1 cellular context compared by ENCODE assay signal in the genomic region with DNA sequence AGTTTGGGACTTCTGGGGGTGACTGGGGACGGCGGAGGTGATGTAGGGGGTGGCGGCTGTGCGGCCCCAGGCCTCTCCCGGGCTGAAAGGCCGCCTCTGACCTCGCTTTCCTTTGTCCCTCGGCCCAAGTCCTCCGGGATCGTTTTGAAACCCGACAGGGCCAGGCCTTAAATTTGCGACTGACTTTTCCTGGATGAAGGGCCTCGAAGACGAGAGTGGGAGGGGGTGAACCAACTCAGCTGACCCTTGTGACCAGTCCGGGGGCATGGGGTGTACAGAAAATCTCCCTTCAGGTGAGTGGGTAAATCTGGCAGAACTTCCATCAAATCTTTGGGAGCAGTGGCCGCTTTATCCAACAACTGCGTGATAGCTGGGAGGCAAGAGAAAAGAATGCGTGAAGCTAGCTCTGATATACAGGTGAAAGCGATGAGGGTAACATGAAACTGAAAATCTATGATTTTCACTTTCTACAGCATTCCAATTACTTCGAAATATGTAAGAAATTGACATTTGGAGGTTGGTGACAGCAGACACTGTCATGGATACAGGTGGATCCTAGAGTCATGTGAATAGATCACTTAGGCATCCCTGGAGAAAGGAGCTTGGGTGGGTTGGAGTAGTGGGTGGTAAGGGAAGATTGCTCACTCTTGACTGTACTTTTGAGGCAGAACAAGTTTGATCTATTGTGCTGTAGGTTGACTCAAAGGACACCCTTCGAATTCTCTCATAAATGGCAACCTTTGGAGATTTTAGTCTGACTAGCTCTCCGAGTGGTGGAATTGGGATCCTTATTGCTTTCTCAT.
TF ChIP-seq lines count a peak whose summit lies in the region.

No MANE protein-coding gene starts in this region.

TF ChIP-seq in WTC11, 78 proteins besides CTCF, POLR2A, EP300 and RAD21 (continued from another document):
- TF ChIP-seq PRRX2 (CRISPR knock-in tag; IDR thresholded peaks at IDR 0.05) (no peak), ZNF317 (CRISPR knock-in tag; IDR thresholded peaks at IDR 0.05; ENCODE audit: borderline replicate concordance, low read depth) (no peak), GRHL2 (CRISPR knock-in tag; IDR thresholded peaks at IDR 0.05; ENCODE audit: insufficient replicate concordance, severe bottlenecking) (no peak)
- TF ChIP-seq, protein P1, sequence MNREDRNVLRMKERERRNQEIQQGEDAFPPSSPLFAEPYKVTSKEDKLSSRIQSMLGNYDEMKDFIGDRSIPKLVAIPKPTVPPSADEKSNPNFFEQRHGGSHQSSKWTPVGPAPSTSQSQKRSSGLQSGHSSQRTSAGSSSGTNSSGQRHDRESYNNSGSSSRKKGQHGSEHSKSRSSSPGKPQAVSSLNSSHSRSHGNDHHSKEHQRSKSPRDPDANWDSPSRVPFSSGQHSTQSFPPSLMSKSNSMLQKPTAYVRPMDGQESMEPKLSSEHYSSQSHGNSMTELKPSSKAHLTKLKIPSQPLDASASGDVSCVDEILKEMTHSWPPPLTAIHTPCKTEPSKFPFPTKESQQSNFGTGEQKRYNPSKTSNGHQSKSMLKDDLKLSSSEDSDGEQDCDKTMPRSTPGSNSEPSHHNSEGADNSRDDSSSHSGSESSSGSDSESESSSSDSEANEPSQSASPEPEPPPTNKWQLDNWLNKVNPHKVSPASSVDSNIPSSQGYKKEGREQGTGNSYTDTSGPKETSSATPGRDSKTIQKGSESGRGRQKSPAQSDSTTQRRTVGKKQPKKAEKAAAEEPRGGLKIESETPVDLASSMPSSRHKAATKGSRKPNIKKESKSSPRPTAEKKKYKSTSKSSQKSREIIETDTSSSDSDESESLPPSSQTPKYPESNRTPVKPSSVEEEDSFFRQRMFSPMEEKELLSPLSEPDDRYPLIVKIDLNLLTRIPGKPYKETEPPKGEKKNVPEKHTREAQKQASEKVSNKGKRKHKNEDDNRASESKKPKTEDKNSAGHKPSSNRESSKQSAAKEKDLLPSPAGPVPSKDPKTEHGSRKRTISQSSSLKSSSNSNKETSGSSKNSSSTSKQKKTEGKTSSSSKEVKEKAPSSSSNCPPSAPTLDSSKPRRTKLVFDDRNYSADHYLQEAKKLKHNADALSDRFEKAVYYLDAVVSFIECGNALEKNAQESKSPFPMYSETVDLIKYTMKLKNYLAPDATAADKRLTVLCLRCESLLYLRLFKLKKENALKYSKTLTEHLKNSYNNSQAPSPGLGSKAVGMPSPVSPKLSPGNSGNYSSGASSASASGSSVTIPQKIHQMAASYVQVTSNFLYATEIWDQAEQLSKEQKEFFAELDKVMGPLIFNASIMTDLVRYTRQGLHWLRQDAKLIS (CRISPR knock-in tag; IDR thresholded peaks at IDR 0.05; ENCODE audit: borderline replicate concordance), result no peak
